Comparison of ENCODE assay signal across 18 cellular contexts in genomic region chr2:107380912-107381311, GRCh38.
"Had no signal": no experiment of that assay in that cellular context is flagged by ENCODE, and none has a peak within 500 bp of the region (broad histone marks: within the 10 kb centered on the region; RNA-seq: fewer than 3 reads in every experiment).

No MANE protein-coding gene starts in this region.

- DNase-seq: activated CD4-positive, alpha-beta T cell treated with anti-CD3 and anti-CD28 coated beads for 36 hours; activated CD8-positive, alpha-beta memory T cell treated with anti-CD3 and anti-CD28 coated beads, Interleukin-2, amount 50 U/mL, for 48 hours; activated CD8-positive, alpha-beta T cell treated with anti-CD3 and anti-CD28 coated beads, Interleukin-2, amount 10 ng/mL, durations not matched to agents 7 days and 5 days; caudate nucleus; effector CD8-positive, alpha-beta T cell; immature natural killer cell; left cardiac atrium; naive B cell; SW 1271 had no signal

- H3K9me3 ChIP-seq: neutrophil, right atrium auricular region, suprapubic skin had no signal

- H3K4me3 ChIP-seq: coronary artery, lung, right atrium auricular region, suprapubic skin had no signal

- ATAC-seq: activated CD4-positive, alpha-beta T cell treated with anti-CD3 and anti-CD28 coated beads for 36 hours; activated CD8-positive, alpha-beta T cell treated with anti-CD3 and anti-CD28 coated beads, Interleukin-2, amount 10 ng/mL, durations not matched to agents 7 days and 5 days; left cardiac atrium; stimulated activated effector memory CD8-positive, alpha-beta T cell treated with anti-CD3 and anti-CD28 coated beads, Interleukin-12 subunit alpha, Interleukin-12 subunit beta, amount 100 ng/mL, for 72 hours had no signal

- H3K27me3 ChIP-seq: neutrophil, right atrium auricular region, suprapubic skin had no signal

- H3K36me3 Mint-ChIP-seq: immature natural killer cell; naive B cell; stimulated activated effector memory CD8-positive, alpha-beta T cell treated with anti-CD3 and anti-CD28 coated beads, Interleukin-12 subunit alpha, Interleukin-12 subunit beta, amount 100 ng/mL, for 72 hours; type B pancreatic cell had no signal

- H3K4me3 Mint-ChIP-seq: activated CD4-positive, alpha-beta T cell treated with anti-CD3 and anti-CD28 coated beads for 36 hours; activated CD8-positive, alpha-beta T cell treated with anti-CD3 and anti-CD28 coated beads, Interleukin-2, amount 10 ng/mL, durations not matched to agents 7 days and 5 days; immature natural killer cell; naive B cell; stimulated activated effector memory CD8-positive, alpha-beta T cell treated with anti-CD3 and anti-CD28 coated beads, Interleukin-12 subunit alpha, Interleukin-12 subunit beta, amount 100 ng/mL, for 72 hours; type B pancreatic cell had no signal

- H3K27ac ChIP-seq: coronary artery, epithelial cell of prostate, neutrophil, right atrium auricular region, suprapubic skin had no signal

- H3K36me3 ChIP-seq: neutrophil, right atrium auricular region, suprapubic skin had no signal

- H3K9me3 Mint-ChIP-seq: type B pancreatic cell had no signal

- H3K4me1 Mint-ChIP-seq: activated CD4-positive, alpha-beta T cell treated with anti-CD3 and anti-CD28 coated beads for 36 hours; immature natural killer cell; stimulated activated effector memory CD8-positive, alpha-beta T cell treated with anti-CD3 and anti-CD28 coated beads, Interleukin-12 subunit alpha, Interleukin-12 subunit beta, amount 100 ng/mL, for 72 hours had no signal

- H3K27me3 Mint-ChIP-seq: activated CD4-positive, alpha-beta T cell treated with anti-CD3 and anti-CD28 coated beads for 36 hours; naive B cell; type B pancreatic cell had no signal

- H3K27ac Mint-ChIP-seq: activated CD4-positive, alpha-beta T cell treated with anti-CD3 and anti-CD28 coated beads for 36 hours; activated CD8-positive, alpha-beta T cell treated with anti-CD3 and anti-CD28 coated beads, Interleukin-2, amount 10 ng/mL, durations not matched to agents 7 days and 5 days; immature natural killer cell; naive B cell; stimulated activated effector memory CD8-positive, alpha-beta T cell treated with anti-CD3 and anti-CD28 coated beads, Interleukin-12 subunit alpha, Interleukin-12 subunit beta, amount 100 ng/mL, for 72 hours; type B pancreatic cell had no signal

- FAIRE-seq: astrocyte had no signal

- H3K4me1 ChIP-seq: right atrium auricular region, suprapubic skin had no signal
